In genomic region chr17:45144199-45145034, GRCh38 we compare ENCODE assay signal across 8 cellular contexts. TPM values are rescaled to one million over a fixed set of nuclear protein-coding genes. Genes with fewer than 3 reads are reported as not detected.
A peak's percentile ranks its signal among the peaks of the same experiment; 100 is the strongest.
DNase-seq lines count a peak whose midpoint lies in the region; ATAC-seq and TF ChIP-seq lines count a peak whose summit lies in the region.

No MANE protein-coding gene starts in this region.

- peaks cover 6 to 29% of the 10 kb centered on the region in 2 donors for H3K4me1 ChIP-seq in thyroid gland

- H3K36me3 ChIP-seq in thyroid gland = no peaks in the 10 kb centered on the region

- H3K27ac ChIP-seq in cingulate gyrus (ENCODE audit: low read depth, low read length) (peak overlapping the region; percentile 91), thyroid gland (peak overlapping the region; percentile 79 to 88 (median 86))

- TF ChIP-seq POLR2A in thyroid gland (IDR thresholded peaks at IDR 0.05) = no peak

- H3K4me3 ChIP-seq in thyroid gland (replicated peaks in 1 of 3) = peak overlapping the region in 2 of 3 donors; percentile 27 to 37

- H3K4me1 Mint-ChIP-seq in memory B cell = peaks cover 23% of the 10 kb centered on the region

- intact Hi-C loops in thyroid gland (cut with DNase I) = loop anchor here (10.0 kb wide), 1 partner anchor 240 kb away; no protein-coding TSS in a partner anchor

- H3K27me3 ChIP-seq in thyroid gland = no peaks in the 10 kb centered on the region

- no peaks in the 10 kb centered on the region for H3K9me3 Mint-ChIP-seq in memory B cell

- WGBS in thyroid gland, 2 donors = 27 to 37% methylated on average over 11 to 14 of the region's 71 CpGs

- H3K27ac Mint-ChIP-seq in memory B cell = peak overlapping the region; percentile 84

- no peak for TF ChIP-seq CTCF in thyroid gland (IDR thresholded peaks at IDR 0.05)

- DNase-seq in activated effector memory CD4-positive, alpha-beta T cell treated with anti-CD3 and anti-CD28 coated beads, Interleukin-2, amount 50 U/mL, for 16 hours = peak; percentile 68
- no peak for DNase-seq in activated effector memory CD4-positive, alpha-beta T cell treated with Interleukin-2 at 50 U/mL for 16 hours
- DNase-seq in memory B cell (ENCODE audit: low spot score in 2 of 2) (no peak), thyroid gland (peak; percentile 29 to 34)

- H3K36me3 Mint-ChIP-seq in memory B cell = no peaks in the 10 kb centered on the region

- no peak for ATAC-seq in memory B cell (ENCODE audit: low read depth)
- no peak for ATAC-seq in GM18861 (IDR thresholded peaks at IDR 0.05; ENCODE audit: unreplicated experiment)
- ATAC-seq in GM21529 (IDR thresholded peaks at IDR 0.05; ENCODE audit: unreplicated experiment) = no peak
- ATAC-seq in GM19351 (IDR thresholded peaks at IDR 0.05; ENCODE audit: unreplicated experiment) = no peak

- no peaks in the 10 kb centered on the region for H3K9me3 ChIP-seq in thyroid gland

- H3K27me3 Mint-ChIP-seq in memory B cell = no peaks in the 10 kb centered on the region

- peak overlapping the region; percentile 91 for H3K4me3 Mint-ChIP-seq in memory B cell

RNA-seq across cellular contexts. Expression of gene HEXIM1, which starts 3.9 kb away (rescaled TPM):
- total RNA-seq in thyroid gland = 10 to 100 TPM; 15.6 to 33.5 (median 18.4) TPM

RNA-seq across cellular contexts. Expression of gene ACBD4, which starts 8.9 kb away (rescaled TPM):
- total RNA-seq in thyroid gland = 10 to 100 TPM; 16.7 to 20.4 (median 17.7) TPM

RNA-seq across cellular contexts. Expression of gene PLCD3, which starts 12.1 kb away (rescaled TPM):
- total RNA-seq in thyroid gland = 10 to 100 TPM in 3 of 4 donors, 1 to 10 TPM in 1; 8.6 to 24.8 (median 16.9) TPM

RNA-seq across cellular contexts. Expression of gene HEXIM2, which starts 17.3 kb away (rescaled TPM):
- total RNA-seq in thyroid gland = 10 to 100 TPM in 2 of 4 donors, 1 to 10 TPM in 2; 3.9 to 16.3 (median 10.0) TPM

Comparison
In these comparisons a context has a peak if more than half of its experiments do, and no peak if none do; other contexts are left out.
1. DNase-seq: peak in activated effector memory CD4-positive, alpha-beta T cell treated with anti-CD3 and anti-CD28 coated beads, Interleukin-2, amount 50 U/mL, for 16 hours (single experiment) and thyroid gland (2 of 2); none in activated effector memory CD4-positive, alpha-beta T cell treated with Interleukin-2 at 50 U/mL for 16 hours (single experiment) and memory B cell (0 of 2).